ENCODE assay signal across 22 cellular contexts in the genomic region with DNA sequence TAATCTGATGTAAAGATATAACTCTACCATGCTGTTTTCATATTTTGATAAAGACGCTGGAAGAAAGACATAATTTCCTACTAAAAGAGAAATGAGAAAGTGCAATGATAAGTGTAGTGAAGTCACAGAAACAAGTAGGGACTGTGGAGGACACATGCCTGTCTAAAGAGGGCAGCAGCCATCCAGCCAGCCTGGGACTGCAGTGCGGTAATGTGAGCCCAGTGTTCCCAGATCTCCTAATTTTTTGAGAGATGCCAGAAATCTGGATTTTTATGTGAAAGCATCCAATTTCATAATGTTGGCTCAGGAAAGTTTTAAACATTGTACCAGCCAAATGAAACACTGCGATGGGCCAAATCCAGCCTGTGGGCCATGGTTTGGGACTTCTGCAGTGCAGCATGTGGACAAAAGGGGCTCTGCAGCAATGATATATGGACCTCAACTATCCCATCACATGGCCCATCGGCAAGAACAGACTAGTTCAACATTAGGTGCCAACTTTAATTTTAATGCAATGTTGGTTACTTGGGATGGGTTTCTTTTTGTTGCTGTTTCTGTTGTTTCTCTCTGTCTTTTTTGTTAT.
"Had no signal": no experiment of that assay in that cellular context is flagged by ENCODE, and none has a peak within 500 bp of the region (broad histone marks: within the 10 kb centered on the region; RNA-seq: fewer than 3 reads in every experiment).

No MANE protein-coding gene starts in this region.

- H3K9me3 Mint-ChIP-seq: activated T-cell treated with anti-CD3 and anti-CD28 coated beads, Interleukin-2, amount 50 U/mL, for 24 hours; activated T-helper 17 cell treated with anti-CD3 and anti-CD28 coated beads, Interleukin-2, amount 50 U/mL, for 72 hours; T-cell; T-helper 2 cell treated with Interferon-gamma antibody and Interleukin-4, amounts not matched to agents 5 μg/mL and 100 μg/mL, for 36 hours had no signal

- H3K4me3 ChIP-seq: adrenal gland, coronary artery, hepatocyte, spleen, thyroid gland had no signal

- H3K36me3 ChIP-seq: adrenal gland, spleen, thyroid gland had no signal

- H3K79me2 ChIP-seq: hepatocyte had no signal

- H3K4me2 ChIP-seq: hepatocyte had no signal

- H3K9me3 ChIP-seq: adrenal gland, spleen, thyroid gland had no signal

- H2AFZ ChIP-seq: hepatocyte had no signal

- H3K27me3 ChIP-seq: adrenal gland, hepatocyte, spleen, thyroid gland had no signal

- DNase-seq: activated CD4-positive, alpha-beta T cell treated with anti-CD3 and anti-CD28 coated beads for 1 hour; activated CD8-positive, alpha-beta memory T cell treated with anti-CD3 and anti-CD28 coated beads for 24 hours; activated CD8-positive, alpha-beta memory T cell treated with anti-CD3 and anti-CD28 coated beads, Interleukin-2, amount 50 U/mL, for 4 hours; activated T-cell treated with anti-CD3 and anti-CD28 coated beads, Interleukin-2, amount 50 U/mL, for 24 hours; adrenal gland; glutamatergic neuron; left ventricle myocardium superior; mammary epithelial cell; posterior cingulate gyrus; spleen; stimulated activated CD4-positive, alpha-beta T cell treated with anti-CD3 and anti-CD28 coated beads, Interleukin-4, amount 100 ng/mL, for 1 hour; stimulated activated naive CD4-positive, alpha-beta T cell treated with Interleukin-2 at 50 U/mL for 16 hours; T-cell; thyroid gland had no signal

- H3K27ac Mint-ChIP-seq: activated naive CD8-positive, alpha-beta T cell; activated T-cell treated with anti-CD3 and anti-CD28 coated beads, Interleukin-2, amount 50 U/mL, for 24 hours; activated T-helper 17 cell treated with anti-CD3 and anti-CD28 coated beads, Interleukin-2, amount 50 U/mL, for 72 hours; nephron; T-cell; T-helper 2 cell treated with Interferon-gamma antibody and Interleukin-4, amounts not matched to agents 5 μg/mL and 100 μg/mL, for 36 hours had no signal

- H3K4me3 Mint-ChIP-seq: activated naive CD8-positive, alpha-beta T cell; activated T-cell treated with anti-CD3 and anti-CD28 coated beads, Interleukin-2, amount 50 U/mL, for 24 hours; activated T-helper 17 cell treated with anti-CD3 and anti-CD28 coated beads, Interleukin-2, amount 50 U/mL, for 72 hours; nephron; T-cell; T-helper 2 cell treated with Interferon-gamma antibody and Interleukin-4, amounts not matched to agents 5 μg/mL and 100 μg/mL, for 36 hours had no signal

- H3K4me1 ChIP-seq: adrenal gland, spleen, thyroid gland had no signal

- ATAC-seq: activated T-helper 17 cell treated with anti-CD3 and anti-CD28 coated beads, Interleukin-2, amount 50 U/mL, for 72 hours; left ventricle myocardium superior; SK-N-SH treated with all-trans-retinoic acid at 6 μM for 48 hours; T-cell had no signal

- H3K4me1 Mint-ChIP-seq: activated T-helper 17 cell treated with anti-CD3 and anti-CD28 coated beads, Interleukin-2, amount 50 U/mL, for 72 hours; nephron; T-cell had no signal

- H3K27me3 Mint-ChIP-seq: activated naive CD8-positive, alpha-beta T cell; activated T-cell treated with anti-CD3 and anti-CD28 coated beads, Interleukin-2, amount 50 U/mL, for 24 hours; activated T-helper 17 cell treated with anti-CD3 and anti-CD28 coated beads, Interleukin-2, amount 50 U/mL, for 72 hours; T-cell had no signal

- H3K27ac ChIP-seq: adrenal gland, coronary artery, hepatocyte, spleen, thyroid gland, VCaP had no signal
